In genomic region chr9:19424176-19424779, GRCh38 we compare ENCODE assay signal across 14 cellular contexts. TPM values are rescaled to one million over a fixed set of nuclear protein-coding genes. Genes with fewer than 3 reads are reported as not detected.
DNase-seq lines count a peak whose midpoint lies in the region; ATAC-seq, FAIRE-seq and TF ChIP-seq lines count a peak whose summit lies in the region.
"Had no signal": no experiment of that assay in that cellular context is flagged by ENCODE, and none has a peak within 500 bp of the region (broad histone marks: within the 10 kb centered on the region; RNA-seq: fewer than 3 reads in every experiment).

No MANE protein-coding gene starts in this region.

- peak overlapping the region; percentile 38 for H3K27ac Mint-ChIP-seq in endothelial cell (ENCODE audit: unreplicated experiment)
- H3K27ac Mint-ChIP-seq in mesothelial cell of epicardium: no peak overlapping the region
- H3K27ac Mint-ChIP-seq: T-cell had no signal

- CTCF ChIA-PET in RWPE1 (lab: Yijun Ruan, JAX): no interaction called here

- H3K4me1 Mint-ChIP-seq in endothelial cell (ENCODE audit: unreplicated experiment) (peaks cover 15% of the 10 kb centered on the region), mesothelial cell of epicardium (peaks cover 13% of the 10 kb centered on the region)
- H3K4me1 Mint-ChIP-seq: T-cell had no signal

- H3K9me3 Mint-ChIP-seq in endothelial cell (ENCODE audit: unreplicated experiment) (peaks cover 7% of the 10 kb centered on the region), mesothelial cell of epicardium (no peaks in the 10 kb centered on the region)
- H3K9me3 Mint-ChIP-seq: T-cell had no signal

- H3K27me3 Mint-ChIP-seq in endothelial cell (ENCODE audit: unreplicated experiment) (peaks cover 2% of the 10 kb centered on the region), mesothelial cell of epicardium (ENCODE audit: low read depth) (no peaks in the 10 kb centered on the region)
- H3K27me3 Mint-ChIP-seq: T-cell had no signal

- TF ChIP-seq CTCF in endothelial cell (IDR thresholded peaks at IDR 0.05; ENCODE audit: unreplicated experiment): no peak
- no peak for TF ChIP-seq CTCF in mesothelial cell of epicardium (IDR thresholded peaks at IDR 0.05; ENCODE audit: unreplicated experiment)
- TF ChIP-seq CTCF in RWPE1 (conservative IDR thresholded peaks at IDR 0.05; ENCODE audit: low read depth): no peak

- peak; percentile 17 for FAIRE-seq in GM12892 (lab: Jason Lieb, UNC)

- no peak overlapping the region for H3K27ac ChIP-seq in RWPE1
- H3K27ac ChIP-seq: uterus had no signal

- ATAC-seq in GM21390 (IDR thresholded peaks at IDR 0.05; ENCODE audit: unreplicated experiment): peak; percentile 98
- peak; percentile 93 for ATAC-seq in HG03066 (IDR thresholded peaks at IDR 0.05; ENCODE audit: low read depth, unreplicated experiment)
- ATAC-seq: HCT116, T-cell had no signal

- H3K36me3 Mint-ChIP-seq in endothelial cell (ENCODE audit: low read depth, unreplicated experiment): peaks cover 23% of the 10 kb centered on the region
- H3K36me3 Mint-ChIP-seq in mesothelial cell of epicardium: peaks cover 1% of the 10 kb centered on the region

- POLR2A ChIA-PET in RWPE1 (lab: Yijun Ruan, JAX; ENCODE audit: low non-redundant PET): no interaction called here

- H3K4me3 Mint-ChIP-seq in endothelial cell (ENCODE audit: unreplicated experiment): peak overlapping the region; percentile 3
- no peak overlapping the region for H3K4me3 Mint-ChIP-seq in mesothelial cell of epicardium
- H3K4me3 Mint-ChIP-seq: T-cell had no signal

- DNase-seq in GM12892 (ENCODE audit: insufficient read length) (no peak), endothelial cell (ENCODE audit: low spot score) (no peak), mesothelial cell of epicardium (ENCODE audit: low spot score in 2 of 2, unreplicated experiment in 2 of 2) (no peak), amygdala (lab: John Stamatoyannopoulos, UW) (no peak), RWPE1 (ENCODE audit: low spot score) (no peak)
- no peak for DNase-seq in activated CD4-positive, CD25-positive, alpha-beta regulatory T cell treated with anti-CD3 and anti-CD28 coated beads, Interleukin-2, amount 50 U/mL, for 72 hours
- DNase-seq: GDM1, islet precursor cell, NCI-H69, T-cell, uterus had no signal

- no peak for TF ChIP-seq POLR2A in GM12892 (IDR thresholded peaks at IDR 0.05; ENCODE audit: low read depth, low read length)

RNA-seq across cellular contexts. Expression of gene ACER2, which starts 15.5 kb away (rescaled TPM):
- 3.1 TPM for polyA plus RNA-seq in GM12892 (2012; ENCODE audit: missing spikeins)
- 9.6 TPM for total RNA-seq in endothelial cell (ENCODE audit: unreplicated experiment)
- total RNA-seq in mesothelial cell of epicardium: 2.9 to 3.1 TPM (median 3.1 TPM) in 3 replicates

RNA-seq across cellular contexts. Expression of gene RPS6, which starts 44.2 kb away (rescaled TPM):
- polyA plus RNA-seq in GM12892 (2012; ENCODE audit: missing spikeins): 6,811 TPM
- total RNA-seq in endothelial cell (ENCODE audit: unreplicated experiment) (2,020 TPM), mesothelial cell of epicardium (1,991 to 2,076 TPM (median 2,048 TPM) in 3 replicates)
